10 cellular contexts compared by ENCODE assay signal in genomic region chr4:57424231-57424897, GRCh38.
DNase-seq lines count a peak whose midpoint lies in the region; ATAC-seq, FAIRE-seq and TF ChIP-seq lines count a peak whose summit lies in the region.
"Had no signal": no experiment of that assay in that cellular context is flagged by ENCODE, and none has a peak within 500 bp of the region (broad histone marks: within the 10 kb centered on the region; RNA-seq: fewer than 3 reads in every experiment).

No MANE protein-coding gene starts in this region.

- TF ChIP-seq RAD21 in A549 (conservative IDR thresholded peaks at IDR 0.05 in 1 of 2, IDR thresholded peaks at IDR 0.05 in 1 of 2) = no peak

- no peaks in the 10 kb centered on the region for H3K9me3 ChIP-seq in A549
- H3K9me3 ChIP-seq in transverse colon = no peaks in the 10 kb centered on the region

- TF ChIP-seq POLR2A in A549 (IDR thresholded peaks at IDR 0.05; ENCODE audit: low read length) (no peak), transverse colon (IDR thresholded peaks at IDR 0.05) (no peak)

- no peak for TF ChIP-seq EP300 in A549 (IDR thresholded peaks at IDR 0.05)
- no peak for TF ChIP-seq EP300 in transverse colon (IDR thresholded peaks at IDR 0.05; ENCODE audit: low read depth)

- H3K4me1 ChIP-seq in A549 = peaks cover 7% of the 10 kb centered on the region; the same call in 1 of the 3 replicates
- H3K4me1 ChIP-seq in transverse colon = no peaks in the 10 kb centered on the region

- peak; percentile 73 to 84; a peak in 5 of 6 replicates for ATAC-seq in A549

- 16% methylated on average over 6 of the region's 6 CpGs for whole genome bisulfite sequencing in A549 (ENCODE audit: missing lambda C conversion rate)
- 68 to 88% methylated on average over 4 to 6 of the region's 6 CpGs for WGBS in transverse colon (ENCODE audit: low coverage in 1 of 2), 2 donors

- H3K27ac ChIP-seq in A549 = peak overlapping the region; percentile 33 to 73; a peak in 3 of 6 replicates
- no peak overlapping the region for H3K27ac ChIP-seq in transverse colon

- in situ Hi-C loops in astrocyte of the cerebellum (cut with HindIII; ENCODE audit: low sequenced_read_pairs) (no loop called here), transverse colon (cut with MboI; ENCODE audit: low pct_ligation_motif_present in 1 of 4, low pct_unique_long_range_greater_than_20kb in 1 of 4, low sequenced_read_pairs in 3 of 4) (no loop called here)

- TF ChIP-seq CTCF in A549 (IDR thresholded peaks at IDR 0.05) (no peak), astrocyte of the cerebellum (IDR thresholded peaks at IDR 0.05; ENCODE audit: low read depth, low read length, missing control alignments) (no peak), transverse colon (IDR thresholded peaks at IDR 0.05) (no peak)

- intact Hi-C loops in transverse colon (cut with DNase I; ENCODE audit: low total_unique reads) = no loop called here

- POLR2A ChIA-PET in A549 (lab: Yijun Ruan, JAX) = no interaction called here

- peak in 1 of 2 experiments; percentile 50 for DNase-seq in A549 (ENCODE audit: low read depth in 1 of 2, low spot score in 1 of 2)
- DNase-seq in HCEC 1CT = peak; percentile 17
- peak; percentile 93 for DNase-seq in astrocyte of the cerebellum (ENCODE audit: low read depth)
- peak; percentile 7 for DNase-seq in kidney glomerular epithelial cell (lab: John Stamatoyannopoulos, UW)
- no peak for DNase-seq in DMS79 treated with DMSO at 0.1 percent for 48 hours (lab: John Stamatoyannopoulos, UW)
- DNase-seq in transverse colon = no peak
- no peak for DNase-seq in DMS114 treated with DMSO at 0.1 percent for 48 hours (lab: John Stamatoyannopoulos, UW; ENCODE audit: unreplicated experiment)
- no peak for DNase-seq in NCI-H510A treated with DMSO at 0.1 percent for 48 hours (lab: John Stamatoyannopoulos, UW)
- DNase-seq: NCI-H69 had no signal

- CTCF ChIA-PET in A549 (lab: Yijun Ruan, JAX) = no interaction called here

- H3K36me3 ChIP-seq in transverse colon = no peaks in the 10 kb centered on the region

- H3K4me3 ChIP-seq in A549 (no peak overlapping the region), astrocyte of the cerebellum (ENCODE audit: low read depth, low read length) (no peak overlapping the region), transverse colon (no peak overlapping the region)

- H3K4me2 ChIP-seq in A549 = peak overlapping the region; percentile 49

- no peaks in the 10 kb centered on the region for H3K27me3 ChIP-seq in transverse colon

- no peak for FAIRE-seq in A549 (lab: Jason Lieb, UNC)
- FAIRE-seq: TTC549 had no signal

TF ChIP-seq in A549, 52 proteins besides CTCF, POLR2A, EP300 and RAD21:
- TF ChIP-seq HES2 (IDR thresholded peaks at IDR 0.05) = no peak
- TF ChIP-seq FOSL2 (IDR thresholded peaks at IDR 0.05) = peak; percentile 28; the same call in 1 of the 2 replicates
- peak; percentile 40 for TF ChIP-seq FOSL2 (CRISPR knock-in tag; IDR thresholded peaks at IDR 0.05)
- peak; percentile 33; the same call in 1 of the 2 replicates for TF ChIP-seq JUNB (IDR thresholded peaks at IDR 0.05)
- TF ChIP-seq REST (IDR thresholded peaks at IDR 0.05) = no peak
- no peak for TF ChIP-seq ESRRA (IDR thresholded peaks at IDR 0.05; ENCODE audit: borderline replicate concordance, low read length)
- TF ChIP-seq HEYL (CRISPR knock-in tag; IDR thresholded peaks at IDR 0.05) = no peak
- TF ChIP-seq FOXS1 (CRISPR knock-in tag; IDR thresholded peaks at IDR 0.05) = no peak
- no peak for TF ChIP-seq PHF8 (IDR thresholded peaks at IDR 0.05; ENCODE audit: borderline replicate concordance, low read depth)
- no peak for TF ChIP-seq POLR2AphosphoS2 (conservative IDR thresholded peaks at IDR 0.05; ENCODE audit: low read length)
- TF ChIP-seq ZSCAN20 (CRISPR knock-in tag; IDR thresholded peaks at IDR 0.05) = no peak
- no peak for TF ChIP-seq BCL3 (IDR thresholded peaks at IDR 0.05)
- TF ChIP-seq MAFK (IDR thresholded peaks at IDR 0.05; ENCODE audit: partially characterized antibody) = no peak
- TF ChIP-seq GATA3 (IDR thresholded peaks at IDR 0.05; ENCODE audit: borderline replicate concordance) = no peak; the same call in 1 of the 2 replicates
- TF ChIP-seq EHF (CRISPR knock-in tag; IDR thresholded peaks at IDR 0.05) = no peak
TF ChIP-seq in A549: peak in this region for 2.

Comparison
In these comparisons a context has a peak if more than half of its experiments do, and no peak if none do; other contexts are left out.
1. DNase-seq: peak in HCEC 1CT (single experiment), astrocyte of the cerebellum (single experiment) and kidney glomerular epithelial cell (single experiment); none in DMS79 treated with DMSO at 0.1 percent for 48 hours (single experiment), transverse colon (single experiment), DMS114 treated with DMSO at 0.1 percent for 48 hours (single experiment) and NCI-H510A treated with DMSO at 0.1 percent for 48 hours (single experiment).
2. H3K27ac ChIP-seq: peak in A549 (2 of 2); none in transverse colon (0 of 4).